10 cellular contexts compared by ENCODE assay signal in the genomic region with DNA sequence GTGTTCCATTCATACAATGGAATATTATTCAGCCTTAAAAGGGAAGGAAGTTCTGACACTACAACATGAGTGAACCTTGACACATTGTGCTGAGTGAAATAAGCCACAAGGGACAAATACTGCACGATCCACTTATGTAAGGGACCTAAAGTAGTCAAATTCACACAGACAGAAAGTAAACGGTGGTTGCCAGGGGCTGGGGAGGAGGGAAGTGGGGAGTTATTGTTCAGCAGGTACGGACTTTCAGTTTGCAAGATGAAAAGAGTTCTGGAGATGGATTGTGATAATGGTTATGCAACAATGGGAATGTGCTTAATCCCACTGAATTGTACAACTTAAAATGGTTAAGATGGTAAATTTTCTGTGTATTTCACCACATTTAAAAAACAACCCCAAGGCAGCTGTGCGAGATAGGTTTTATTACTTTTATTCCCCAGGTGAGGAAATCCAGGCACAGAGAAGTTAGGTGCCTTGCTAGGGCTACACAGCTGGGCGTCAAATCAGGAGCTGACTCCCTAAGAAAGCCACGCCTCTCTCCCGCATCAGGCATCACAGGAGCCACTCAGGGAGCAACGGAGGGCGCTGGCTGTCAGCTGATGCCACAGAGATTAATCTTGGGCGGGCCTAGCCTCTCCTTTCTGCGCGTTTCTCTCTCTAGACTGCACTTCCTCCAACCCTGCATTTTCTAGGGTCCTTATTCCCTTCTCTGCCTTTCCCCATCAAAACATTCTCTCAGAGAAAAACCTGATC. TPM values are rescaled to one million over a fixed set of nuclear protein-coding genes. Genes with fewer than 3 reads are reported as not detected.
DNase-seq lines count a peak whose midpoint lies in the region; ATAC-seq, FAIRE-seq and TF ChIP-seq lines count a peak whose summit lies in the region.
"Had no signal": no experiment of that assay in that cellular context is flagged by ENCODE, and none has a peak within 500 bp of the region (broad histone marks: within the 10 kb centered on the region; RNA-seq: fewer than 3 reads in every experiment).

No MANE protein-coding gene starts in this region.

- H3K4me2 ChIP-seq in keratinocyte (ENCODE audit: control insufficient read depth, extremely low read depth, insufficient read depth, low read depth, low read length) = peak overlapping the region; percentile 24

- H3K9ac ChIP-seq in keratinocyte (ENCODE audit: control insufficient read depth, extremely low read depth, insufficient read depth, low read length) = no peak overlapping the region

- H3K4me3 ChIP-seq in heart right ventricle (no peak overlapping the region), keratinocyte (ENCODE audit: control insufficient read depth in 2 of 3, extremely low read depth in 1 of 3, insufficient read depth in 2 of 3, low read depth in 1 of 3, low read length in 3 of 3) (no peak overlapping the region), upper lobe of right lung (no peak overlapping the region), breast epithelium (no peak overlapping the region), spleen (no peak overlapping the region)

- no peak for DNase-seq in heart right ventricle
- DNase-seq in Right ventricle myocardium inferior (ENCODE audit: missing footprints) = no peak
- DNase-seq in SHP77 treated with DMSO at 0.1 percent for 48 hours (lab: John Stamatoyannopoulos, UW) = peak; percentile 71
- no peak for DNase-seq in keratinocyte (ENCODE audit: low read depth, low spot score)
- DNase-seq in upper lobe of right lung = peak; percentile 74
- DNase-seq in breast epithelium (ENCODE audit: low spot score in 2 of 2) = no peak
- no peak for DNase-seq in posterior cingulate gyrus
- DNase-seq in spleen = no peak
- DNase-seq: left cardiac atrium, NCI-H1092 had no signal

- TF ChIP-seq CTCF in heart right ventricle (IDR thresholded peaks at IDR 0.05) (no peak), keratinocyte (optimal IDR thresholded peaks at IDR 0.05 in 1 of 3, IDR thresholded peaks at IDR 0.05 in 1 of 3, conservative IDR thresholded peaks at IDR 0.05 in 1 of 3; ENCODE audit: extremely low read depth in 1 of 3, insufficient read depth in 2 of 3, low read length in 3 of 3) (no peak), upper lobe of right lung (IDR thresholded peaks at IDR 0.05) (no peak), breast epithelium (IDR thresholded peaks at IDR 0.05) (no peak), spleen (IDR thresholded peaks at IDR 0.05 in 8 of 11, conservative IDR thresholded peaks at IDR 0.05 in 3 of 11) (no peak)

- dilution Hi-C loops in keratinocyte (cut with MboI; ENCODE audit: extremely low pct_ligation_motif_present, low sequenced_read_pairs) = no loop called here

- no peaks in the 10 kb centered on the region for H4K20me1 ChIP-seq in keratinocyte (ENCODE audit: control insufficient read depth, extremely low read depth, insufficient read depth, low read length)

- no peak for FAIRE-seq in keratinocyte (lab: Jason Lieb, UNC)

- H3K79me2 ChIP-seq in keratinocyte (ENCODE audit: control insufficient read depth, insufficient read depth, low read length) = no peaks in the 10 kb centered on the region

- peak overlapping the region; percentile 25 for H2AFZ ChIP-seq in keratinocyte (ENCODE audit: control insufficient read depth, low read length)

- H3K36me3 ChIP-seq in heart right ventricle = no peaks in the 10 kb centered on the region
- H3K36me3 ChIP-seq in keratinocyte (ENCODE audit: control insufficient read depth in 2 of 2, extremely low read depth in 1 of 2, insufficient read depth in 2 of 2, low read length in 2 of 2) = no peaks in the 10 kb centered on the region
- no peaks in the 10 kb centered on the region for H3K36me3 ChIP-seq in upper lobe of right lung
- H3K36me3 ChIP-seq in breast epithelium = no peaks in the 10 kb centered on the region
- H3K36me3 ChIP-seq in spleen = no peaks in the 10 kb centered on the region

- intact Hi-C loops in heart right ventricle (cut with DNase I) (no loop called here), Right ventricle myocardium inferior (cut with DNase I) (no loop called here), upper lobe of right lung (cut with DNase I) (no loop called here), breast epithelium (cut with DNase I; ENCODE audit: low total_unique reads) (no loop called here), posterior cingulate gyrus (cut with DNase I) (no loop called here), spleen (cut with DNase I; ENCODE audit: low total_unique reads) (no loop called here)

- H3K4me1 ChIP-seq in heart right ventricle (peaks cover 0 to 17% (median under 1%) of the 10 kb centered on the region in 9 donors), keratinocyte (ENCODE audit: control insufficient read depth, extremely low read depth, insufficient read depth, low read length) (peaks cover 5% of the 10 kb centered on the region), upper lobe of right lung (peaks cover 11% of the 10 kb centered on the region), breast epithelium (no peaks in the 10 kb centered on the region), spleen (no peaks in the 10 kb centered on the region)

- H3K9me1 ChIP-seq in keratinocyte (ENCODE audit: control insufficient read depth, extremely low read depth, insufficient read depth, low read length) = no peaks in the 10 kb centered on the region

- 65 to 66% methylated on average over 12 of the region's 12 CpGs for WGBS in heart right ventricle, 2 donors
- WGBS in spleen, 5 donors = 59 to 68% (median 62%) methylated on average over 12 of the region's 12 CpGs

- TF ChIP-seq POLR2A in breast epithelium (IDR thresholded peaks at IDR 0.05) (no peak), spleen (IDR thresholded peaks at IDR 0.05) (no peak)

- ATAC-seq in heart right ventricle = peak in 5 of 8 donors; percentile 40 to 67 (median 43)
- ATAC-seq in Right ventricle myocardium inferior = no peak
- peak; percentile 79 for ATAC-seq in upper lobe of right lung

- H3K27ac ChIP-seq in heart right ventricle (no peak overlapping the region), keratinocyte (ENCODE audit: control insufficient read depth, insufficient read depth, low read length) (no peak overlapping the region), upper lobe of right lung (no peak overlapping the region), breast epithelium (peak overlapping the region in 1 of 2 donors; percentile 25), spleen (no peak overlapping the region)

- H3K27me3 ChIP-seq in heart right ventricle (no peaks in the 10 kb centered on the region), keratinocyte (ENCODE audit: control insufficient read depth, extremely low read depth, insufficient read depth, low read length) (no peaks in the 10 kb centered on the region), upper lobe of right lung (no peaks in the 10 kb centered on the region), breast epithelium (no peaks in the 10 kb centered on the region), spleen (replicated peaks in 1 of 7) (no peaks in the 10 kb centered on the region)

- H3K9me3 ChIP-seq in heart right ventricle (peaks cover 0 to 9% (median 0%) of the 10 kb centered on the region in 11 donors), keratinocyte (ENCODE audit: control insufficient read depth, low read depth, low read length) (no peaks in the 10 kb centered on the region), upper lobe of right lung (no peaks in the 10 kb centered on the region), breast epithelium (no peaks in the 10 kb centered on the region), spleen (peaks cover 0 to 7% (median 2%) of the 10 kb centered on the region in 8 donors)

RNA-seq across cellular contexts. Expression of gene TRAF3IP2, which starts 9.3 kb away (rescaled TPM):
- total RNA-seq in heart right ventricle (10 to 100 TPM in 8 of 10 donors, 1 to 10 TPM in 2; 9.7 to 18.0 (median 11.8) TPM), Right ventricle myocardium inferior (11.0 TPM), upper lobe of right lung (32.1 TPM), breast epithelium (10 to 100 TPM; 28.2 to 42.9 (median 41.6) TPM), spleen (10 to 100 TPM in 6 of 7 donors, 1 to 10 TPM in 1; 9.4 to 26.0 (median 15.2) TPM)
- polyA plus RNA-seq in heart right ventricle (10 to 100 TPM; 12.5 to 19.8 TPM), keratinocyte (76.8 to 81.6 TPM (median 81.1 TPM) in 3 replicates), spleen (10 to 100 TPM; 18.5 to 30.1 (median 25.6) TPM)
- 47.7 TPM for polyA plus RNA-seq in keratinocyte (2011; ENCODE audit: low read depth)
- 83.9 and 87.4 TPM in 2 replicates for polyA plus RNA-seq in keratinocyte (2011; cell fraction: cytosol; rRNA removed)
- 81.5 and 96.9 TPM in 2 replicates for polyA plus RNA-seq in keratinocyte (2011; cell fraction: nucleus; rRNA removed)
- 74.8 and 75.5 TPM in 2 replicates for polyA plus RNA-seq in keratinocyte (2012; ENCODE audit: low replicate concordance)
- polyA minus RNA-seq in keratinocyte = 89.6 to 152 TPM (median 117 TPM) in 3 replicates
- 76.4 TPM for polyA minus RNA-seq in keratinocyte (2011; cell fraction: cytosol; rRNA and poly(A)+ RNA removed)
- 48.5 and 58.3 TPM in 2 replicates for polyA minus RNA-seq in keratinocyte (2011; cell fraction: nucleus; rRNA and poly(A)+ RNA removed)

Comparison
In these comparisons a context has a peak if more than half of its experiments do, and no peak if none do; other contexts are left out.
1. DNase-seq: peak in SHP77 treated with DMSO at 0.1 percent for 48 hours (single experiment) and upper lobe of right lung (single experiment); none in heart right ventricle (0 of 2), Right ventricle myocardium inferior (single experiment), keratinocyte (single experiment), breast epithelium (0 of 2), posterior cingulate gyrus (0 of 10) and spleen (single experiment).